Comparison of ENCODE assay signal across 20 cellular contexts in genomic region chr11:44474702-44475101, GRCh38.
DNase-seq lines count a peak whose midpoint lies in the region; ATAC-seq, FAIRE-seq and TF ChIP-seq lines count a peak whose summit lies in the region.
"Had no signal": no experiment of that assay in that cellular context is flagged by ENCODE, and none has a peak within 500 bp of the region (broad histone marks: within the 10 kb centered on the region; RNA-seq: fewer than 3 reads in every experiment).

No MANE protein-coding gene starts in this region.

- peaks cover 21% of the 10 kb centered on the region for H3K36me3 Mint-ChIP-seq in glutamatergic neuron (ENCODE audit: unreplicated experiment)
- H3K36me3 Mint-ChIP-seq: CD14-positive monocyte had no signal

- no peaks in the 10 kb centered on the region for H3K4me1 Mint-ChIP-seq in glutamatergic neuron (ENCODE audit: low read depth, unreplicated experiment)
- H3K4me1 Mint-ChIP-seq: CD14-positive monocyte; CD8-positive, alpha-beta memory T cell had no signal

- no peaks in the 10 kb centered on the region for H4K20me1 ChIP-seq in BLaER1 treated with 17β-estradiol and CSF1 and Interleukin-3, amounts not matched to agents 10 nM and 100 nM

- peak; percentile 30 for FAIRE-seq in urothelium cell line (lab: Jason Lieb, UNC)
- FAIRE-seq: D721Med, GM12878, GM19239, H54 had no signal

- peaks cover 0 to 20% (median 12%) of the 10 kb centered on the region in 11 experiments; a peak in 15 of 22 replicates for H3K9me3 ChIP-seq in BLaER1 treated with 17β-estradiol and CSF1 and Interleukin-3, amounts not matched to agents 10 nM and 100 nM (replicated peaks in 1 of 11)
- no peaks in the 10 kb centered on the region for H3K9me3 ChIP-seq in HEK293 (ENCODE audit: control insufficient read depth, insufficient read depth, low read depth, low read length)

- peak overlapping the region in 8 of 11 experiments; percentile 57 to 76 (median 65); a peak in 16 of 22 replicates for H3K4me2 ChIP-seq in BLaER1 treated with 17β-estradiol and CSF1 and Interleukin-3, amounts not matched to agents 10 nM and 100 nM

- H3K4me3 Mint-ChIP-seq in glutamatergic neuron (ENCODE audit: unreplicated experiment) = peak overlapping the region; percentile 1
- H3K4me3 Mint-ChIP-seq: CD4-positive, alpha-beta T cell; CD8-positive, alpha-beta memory T cell had no signal

- peaks cover 0 to 14% (median 11%) of the 10 kb centered on the region in 10 experiments; a peak in 16 of 20 replicates for H3K4me1 ChIP-seq in BLaER1 treated with 17β-estradiol and CSF1 and Interleukin-3, amounts not matched to agents 10 nM and 100 nM
- H3K4me1 ChIP-seq in HEK293 (ENCODE audit: control insufficient read depth, insufficient read depth, low read length) = no peaks in the 10 kb centered on the region

- peaks cover 10% of the 10 kb centered on the region for H3K27me3 Mint-ChIP-seq in glutamatergic neuron (ENCODE audit: unreplicated experiment)

- peaks cover 10% of the 10 kb centered on the region for H3K9me3 Mint-ChIP-seq in glutamatergic neuron (ENCODE audit: unreplicated experiment)
- H3K9me3 Mint-ChIP-seq: CD4-positive, alpha-beta T cell had no signal

- POLR2A ChIA-PET in HEK293 (lab: Yijun Ruan, JAX) = no interaction called here

- H3K27ac ChIP-seq in BLaER1 treated with 17β-estradiol and CSF1 and Interleukin-3, amounts not matched to agents 10 nM and 100 nM = no peak overlapping the region
- no peak overlapping the region for H3K27ac ChIP-seq in HEK293 (ENCODE audit: extremely low read depth, low read depth, low read length)

- H3K27ac Mint-ChIP-seq in glutamatergic neuron (ENCODE audit: unreplicated experiment) = no peak overlapping the region
- H3K27ac Mint-ChIP-seq: CD14-positive monocyte; CD4-positive, alpha-beta T cell; CD8-positive, alpha-beta memory T cell had no signal

- TF ChIP-seq CTCF in HEK293 (tag by site-specific recombination; IDR thresholded peaks at IDR 0.05) (no peak), glutamatergic neuron (IDR thresholded peaks at IDR 0.05; ENCODE audit: partially characterized antibody, unreplicated experiment) (no peak)

- ATAC-seq in GM21825 (IDR thresholded peaks at IDR 0.05; ENCODE audit: unreplicated experiment) (no peak), GM21723 (IDR thresholded peaks at IDR 0.05; ENCODE audit: unreplicated experiment) (no peak)
- ATAC-seq: GM12878 had no signal

- H3K36me3 ChIP-seq in BLaER1 treated with 17β-estradiol and CSF1 and Interleukin-3, amounts not matched to agents 10 nM and 100 nM = no peaks in the 10 kb centered on the region
- no peaks in the 10 kb centered on the region for H3K36me3 ChIP-seq in HEK293 (ENCODE audit: control insufficient read depth in 2 of 2, insufficient read depth in 1 of 2, low read length in 2 of 2)

- H3K27me3 ChIP-seq in BLaER1 treated with 17β-estradiol and CSF1 and Interleukin-3, amounts not matched to agents 10 nM and 100 nM = peaks cover 0 to 3% (median 0%) of the 10 kb centered on the region in 11 experiments; a peak in 3 of 22 replicates

- H3K4me3 ChIP-seq in BLaER1 treated with 17β-estradiol and CSF1 and Interleukin-3, amounts not matched to agents 10 nM and 100 nM = no peak overlapping the region
- H3K4me3 ChIP-seq in HEK293 (ENCODE audit: low read depth, low read length) = no peak overlapping the region
- H3K4me3 ChIP-seq: GM12878 had no signal

- CTCF ChIA-PET in HEK293 (lab: Yijun Ruan, JAX) = no interaction called here

- DNase-seq in glutamatergic neuron (no peak), urothelium cell line (ENCODE audit: low spot score) (no peak), NCI-H226 (no peak)
- DNase-seq: CD4-positive, alpha-beta T cell; CD8-positive, alpha-beta memory T cell; DMS 273 treated with DMSO at 0.1 percent for 48 hours; DMS79; EL; GDM1; GOT3; HCEC 1CT had no signal

- no peak overlapping the region for H3K9ac ChIP-seq in BLaER1 treated with 17β-estradiol and CSF1 and Interleukin-3, amounts not matched to agents 10 nM and 100 nM

TF ChIP-seq in HEK293, 187 proteins besides CTCF, POLR2A, EP300 and RAD21:
- TF ChIP-seq, protein P1, sequence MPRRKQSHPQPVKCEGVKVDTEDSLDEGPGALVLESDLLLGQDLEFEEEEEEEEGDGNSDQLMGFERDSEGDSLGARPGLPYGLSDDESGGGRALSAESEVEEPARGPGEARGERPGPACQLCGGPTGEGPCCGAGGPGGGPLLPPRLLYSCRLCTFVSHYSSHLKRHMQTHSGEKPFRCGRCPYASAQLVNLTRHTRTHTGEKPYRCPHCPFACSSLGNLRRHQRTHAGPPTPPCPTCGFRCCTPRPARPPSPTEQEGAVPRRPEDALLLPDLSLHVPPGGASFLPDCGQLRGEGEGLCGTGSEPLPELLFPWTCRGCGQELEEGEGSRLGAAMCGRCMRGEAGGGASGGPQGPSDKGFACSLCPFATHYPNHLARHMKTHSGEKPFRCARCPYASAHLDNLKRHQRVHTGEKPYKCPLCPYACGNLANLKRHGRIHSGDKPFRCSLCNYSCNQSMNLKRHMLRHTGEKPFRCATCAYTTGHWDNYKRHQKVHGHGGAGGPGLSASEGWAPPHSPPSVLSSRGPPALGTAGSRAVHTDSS (tag by site-specific recombination; IDR thresholded peaks at IDR 0.05) = peak; percentile 77
- TF ChIP-seq ZNF302 (tag by site-specific recombination; IDR thresholded peaks at IDR 0.05; ENCODE audit: low read depth) = no peak
- TF ChIP-seq, protein P2, sequence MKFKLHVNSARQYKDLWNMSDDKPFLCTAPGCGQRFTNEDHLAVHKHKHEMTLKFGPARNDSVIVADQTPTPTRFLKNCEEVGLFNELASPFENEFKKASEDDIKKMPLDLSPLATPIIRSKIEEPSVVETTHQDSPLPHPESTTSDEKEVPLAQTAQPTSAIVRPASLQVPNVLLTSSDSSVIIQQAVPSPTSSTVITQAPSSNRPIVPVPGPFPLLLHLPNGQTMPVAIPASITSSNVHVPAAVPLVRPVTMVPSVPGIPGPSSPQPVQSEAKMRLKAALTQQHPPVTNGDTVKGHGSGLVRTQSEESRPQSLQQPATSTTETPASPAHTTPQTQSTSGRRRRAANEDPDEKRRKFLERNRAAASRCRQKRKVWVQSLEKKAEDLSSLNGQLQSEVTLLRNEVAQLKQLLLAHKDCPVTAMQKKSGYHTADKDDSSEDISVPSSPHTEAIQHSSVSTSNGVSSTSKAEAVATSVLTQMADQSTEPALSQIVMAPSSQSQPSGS (tag by site-specific recombination; IDR thresholded peaks at IDR 0.05; ENCODE audit: low read depth) = peak; percentile 67; the same call in 1 of the 2 replicates
